In genomic region chr11:72113170-72113808, GRCh38 we compare ENCODE assay signal across 8 cellular contexts. TPM values are rescaled to one million over a fixed set of nuclear protein-coding genes. Genes with fewer than 3 reads are reported as not detected.
DNase-seq lines count a peak whose midpoint lies in the region; ATAC-seq and TF ChIP-seq lines count a peak whose summit lies in the region.

No MANE protein-coding gene starts in this region.

- WGBS in right cardiac atrium: 94% methylated on average over 6 of the region's 6 CpGs
- 96 to 98% (median 96%) methylated on average over 6 of the region's 6 CpGs for WGBS in stomach, 5 donors

- no peaks in the 10 kb centered on the region for H3K9me3 ChIP-seq in right cardiac atrium (ENCODE audit: control insufficient read depth, low read length)
- H3K9me3 ChIP-seq in stomach: no peaks in the 10 kb centered on the region

- H3K36me3 ChIP-seq in stomach: peaks cover 0 to 21% (median 18%) of the 10 kb centered on the region in 4 donors

- no peaks in the 10 kb centered on the region for H3K27me3 ChIP-seq in right cardiac atrium (ENCODE audit: control insufficient read depth, insufficient read depth)
- peaks cover 0 to 5% (median 0%) of the 10 kb centered on the region in 3 donors for H3K27me3 ChIP-seq in stomach

- H3K27ac ChIP-seq in VCaP (peak overlapping the region; percentile 99), right cardiac atrium (ENCODE audit: low read length) (peak overlapping the region; percentile 99), stomach (peak overlapping the region; percentile 85 to 98 (median 96))

- intact Hi-C loops in right cardiac atrium (cut with DNase I): no loop called here
- intact Hi-C loops in stomach (cut with DNase I; ENCODE audit: low total_unique reads): no loop called here

- no peak for ATAC-seq in right cardiac atrium
- no peak for ATAC-seq in HG03095 (IDR thresholded peaks at IDR 0.05; ENCODE audit: unreplicated experiment)
- ATAC-seq in GM18502 (IDR thresholded peaks at IDR 0.05; ENCODE audit: poor library complexity, unreplicated experiment): no peak

- peak; percentile 13 for DNase-seq in NCI-H1105 treated with DMSO at 0.1 percent for 48 hours (lab: John Stamatoyannopoulos, UW)
- no peak for DNase-seq in NCI-H1105 (lab: John Stamatoyannopoulos, UW)
- no peak for DNase-seq in right cardiac atrium
- DNase-seq in stomach: no peak
- DNase-seq in NCI-H1930 (lab: John Stamatoyannopoulos, UW): no peak

- no peak for TF ChIP-seq POLR2A in stomach (IDR thresholded peaks at IDR 0.05)

- H3K4me1 ChIP-seq in right cardiac atrium (ENCODE audit: control insufficient read depth, insufficient read depth, low read length) (peaks cover 7% of the 10 kb centered on the region), stomach (peaks cover 8 to 21% (median 14%) of the 10 kb centered on the region in 4 donors)

- TF ChIP-seq CTCF in VCaP (conservative IDR thresholded peaks at IDR 0.05) (no peak), stomach (IDR thresholded peaks at IDR 0.05) (no peak)

- H3K4me3 ChIP-seq in right cardiac atrium (ENCODE audit: low read length): peak overlapping the region; percentile 69
- H3K4me3 ChIP-seq in stomach: peak overlapping the region; percentile 39 to 68 (median 52)

- no peak for TF ChIP-seq EP300 in stomach (IDR thresholded peaks at IDR 0.05)

RNA-seq across cellular contexts. Expression of gene ANAPC15, which starts 0.8 kb away (rescaled TPM):
- total RNA-seq in right cardiac atrium (10 to 100 TPM; 36.3 to 50.1 (median 40.0) TPM), stomach (10 to 100 TPM; 13.3 to 74.1 (median 17.0) TPM)
- polyA plus RNA-seq in right cardiac atrium (77.7 TPM), stomach (10 to 100 TPM; 56.4 to 79.1 (median 74.8) TPM)

RNA-seq across cellular contexts. Expression of gene TOMT, which starts 7.6 kb away (rescaled TPM):
- total RNA-seq in right cardiac atrium (not detected), stomach (not detected)
- polyA plus RNA-seq in right cardiac atrium (not detected), stomach (not detected)

RNA-seq across cellular contexts. Expression of gene LAMTOR1, which starts 10.2 kb away (rescaled TPM):
- total RNA-seq in right cardiac atrium: 10 to 100 TPM; 70.7 to 88.5 (median 80.7) TPM
- polyA plus RNA-seq in right cardiac atrium: 124 TPM
- total RNA-seq in stomach: 100 to 1,000 TPM in 2 of 5 donors, 10 to 100 TPM in 2, 1 to 10 TPM in 1; 3.5 to 121 (median 88.4) TPM
- 100 to 1,000 TPM in 2 of 3 donors, 10 to 100 TPM in 1; 88.6 to 159 (median 153) TPM for polyA plus RNA-seq in stomach

RNA-seq across cellular contexts. Expression of gene FOLR3, which starts 22.2 kb away (rescaled TPM):
- total RNA-seq in right cardiac atrium: 1 to 10 TPM in 2 of 4 donors, under 1 TPM in 1, not detected in 1; 0.49 to 1.2 (median 1.1) TPM
- not detected for polyA plus RNA-seq in right cardiac atrium
- 10 to 100 TPM in 1 of 5 donors, not detected in 4; 36.8 TPM for total RNA-seq in stomach
- polyA plus RNA-seq in stomach: under 1 TPM in 2 of 3 donors, not detected in 1; 0.15 to 0.62 TPM

RNA-seq across cellular contexts. Expression of gene LRRC51, which starts 32.6 kb away (rescaled TPM):
- total RNA-seq in right cardiac atrium (1 to 10 TPM; 3.8 to 5.5 (median 4.9) TPM), stomach (1 to 10 TPM in 2 of 5 donors, not detected in 3; 2.0 to 4.8 TPM)
- polyA plus RNA-seq in right cardiac atrium (3.8 TPM), stomach (1 to 10 TPM; 5.8 to 7.9 (median 6.8) TPM)
